Comparison of ENCODE assay signal across 6 cellular contexts in the genomic region with DNA sequence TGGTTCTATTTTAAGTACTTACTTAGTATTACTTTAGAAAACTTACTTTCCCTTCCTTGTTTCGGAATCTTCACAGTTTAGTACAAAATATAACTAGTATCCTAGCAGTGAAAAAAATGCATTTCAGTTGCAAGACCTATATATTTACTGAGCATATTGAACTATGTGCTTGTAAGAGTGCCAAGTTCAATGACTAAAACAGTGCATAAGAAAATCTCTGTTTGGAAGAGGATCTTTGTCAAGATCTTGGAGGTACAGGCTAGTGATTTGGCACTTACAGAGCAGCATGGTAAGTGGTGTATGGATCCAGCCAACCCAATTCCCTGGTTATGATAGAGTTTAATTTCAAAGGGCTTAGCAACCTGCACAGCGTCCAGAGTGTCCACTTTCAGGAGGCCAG.
"Had no signal": no experiment of that assay in that cellular context is flagged by ENCODE, and none has a peak within 500 bp of the region (broad histone marks: within the 10 kb centered on the region; RNA-seq: fewer than 3 reads in every experiment).

No MANE protein-coding gene starts in this region.

- H3K36me3 Mint-ChIP-seq: IgD-negative memory B cell had no signal

- H3K4me3 Mint-ChIP-seq: GM23338, H9, IgD-negative memory B cell had no signal

- H3K27ac ChIP-seq: HL-60 had no signal

- H3K9me3 Mint-ChIP-seq: GM23338, H9 had no signal

- DNase-seq: H9, HCEC 1CT had no signal

- H3K4me2 ChIP-seq: GM23338 had no signal

- H3K4me1 Mint-ChIP-seq: GM23338, H9 had no signal

- H3K4me3 ChIP-seq: GM23338 had no signal

- ATAC-seq: GM23338, HepG2 had no signal

- H3K27me3 Mint-ChIP-seq: IgD-negative memory B cell had no signal

- H2AFZ ChIP-seq: GM23338 had no signal

- H3K27ac Mint-ChIP-seq: GM23338, H9, IgD-negative memory B cell had no signal
